Comparison of ENCODE assay signal across 1 cellular context in genomic region chr3:43105224-43105596, GRCh38.
TF ChIP-seq lines count a peak whose summit lies in the region.

No MANE protein-coding gene starts in this region.

TF ChIP-seq in A549, 52 proteins besides CTCF, POLR2A, EP300 and RAD21 (continued from another document):
- TF ChIP-seq NR3C1 (IDR thresholded peaks at IDR 0.05) = no peak
